ENCODE assay signal across 9 cellular contexts in genomic region chr12:55929306-55929791, GRCh38. TPM values are rescaled to one million over a fixed set of nuclear protein-coding genes. Genes with fewer than 3 reads are reported as not detected.
DNase-seq lines count a peak whose midpoint lies in the region; ATAC-seq, FAIRE-seq and TF ChIP-seq lines count a peak whose summit lies in the region.
"Had no signal": no experiment of that assay in that cellular context is flagged by ENCODE, and none has a peak within 500 bp of the region (broad histone marks: within the 10 kb centered on the region; RNA-seq: fewer than 3 reads in every experiment).

No MANE protein-coding gene starts in this region.

- intact Hi-C loops in esophagus muscularis mucosa (cut with DNase I): loop anchor here (5.0 kb wide), 1 partner anchor 102 kb away; the partner anchor contains the start of gene DNAJC14

- FAIRE-seq in GM19239 (lab: Jason Lieb, UNC): peak; percentile 72

- H3K4me1 ChIP-seq in esophagus muscularis mucosa: peaks cover 41 to 77% (median 65%) of the 10 kb centered on the region in 4 donors

- TF ChIP-seq CTCF in esophagus muscularis mucosa (IDR thresholded peaks at IDR 0.05) (no peak), foreskin fibroblast (IDR thresholded peaks at IDR 0.05; ENCODE audit: low read depth, low read length) (no peak)

- no peaks in the 10 kb centered on the region for H3K9me3 ChIP-seq in esophagus muscularis mucosa
- H3K9me3 ChIP-seq: adrenal gland had no signal

- ATAC-seq in HG03442 (IDR thresholded peaks at IDR 0.05; ENCODE audit: unreplicated experiment): peak; percentile 27
- ATAC-seq in HG03045 (IDR thresholded peaks at IDR 0.05; ENCODE audit: unreplicated experiment): no peak

- no peak for TF ChIP-seq POLR2A in esophagus muscularis mucosa (IDR thresholded peaks at IDR 0.05; ENCODE audit: low read depth)

- DNase-seq in GM19239 (ENCODE audit: insufficient read length, low spot score) (peak; percentile 70), esophagus muscularis mucosa (ENCODE audit: extremely low spot score) (no peak), NCI-H526 (lab: John Stamatoyannopoulos, UW) (no peak), foreskin fibroblast (no peak)
- DNase-seq in activated CD4-positive, alpha-beta T cell treated with anti-CD3 and anti-CD28 coated beads, Interleukin-2, amount 50 U/mL, for 1 hour: peak; percentile 82
- peak; percentile 64 to 78 (median 74) for DNase-seq in stimulated activated CD4-positive, alpha-beta T cell treated with anti-CD3 and anti-CD28 coated beads, TNF-alpha, amount 100 ng/mL, for 1 hour (ENCODE audit: low read depth in 3 of 3, low spot score in 1 of 3)

- H3K27me3 ChIP-seq in esophagus muscularis mucosa: no peaks in the 10 kb centered on the region
- H3K27me3 ChIP-seq: adrenal gland had no signal

- no peaks in the 10 kb centered on the region for H3K36me3 ChIP-seq in esophagus muscularis mucosa
- H3K36me3 ChIP-seq: adrenal gland had no signal

- WGBS in esophagus muscularis mucosa: 57% methylated on average over 7 of the region's 8 CpGs

- peak overlapping the region; percentile 10 to 97 (median 94) for H3K27ac ChIP-seq in esophagus muscularis mucosa (replicated peaks in 1 of 4)

- no peak for TF ChIP-seq EP300 in esophagus muscularis mucosa (IDR thresholded peaks at IDR 0.05)

- H3K4me3 ChIP-seq in esophagus muscularis mucosa (no peak overlapping the region), foreskin fibroblast (ENCODE audit: low read depth in 1 of 2, low read length in 2 of 2) (no peak overlapping the region)
- H3K4me3 ChIP-seq: adrenal gland had no signal

RNA-seq across cellular contexts. Expression of gene DGKA, which starts 1.6 kb away (rescaled TPM):
- total RNA-seq in esophagus muscularis mucosa: 10 to 100 TPM; 18.7 to 39.7 (median 24.7) TPM

RNA-seq across cellular contexts. Expression of gene PYM1, which starts 1.7 kb away (rescaled TPM):
- total RNA-seq in esophagus muscularis mucosa: 10 to 100 TPM; 24.2 to 29.5 (median 26.7) TPM

RNA-seq across cellular contexts. Expression of gene PMEL, which starts 36.5 kb away (rescaled TPM):
- 1 to 10 TPM in 1 of 4 donors, under 1 TPM in 1, not detected in 2; 0.66 to 2.2 TPM for total RNA-seq in esophagus muscularis mucosa

RNA-seq across cellular contexts. Expression of gene CDK2, which starts 37.3 kb away (rescaled TPM):
- total RNA-seq in esophagus muscularis mucosa: 10 to 100 TPM; 35.3 to 84.9 (median 57.1) TPM

RNA-seq across cellular contexts. Expression of gene RAB5B, which starts 44.5 kb away (rescaled TPM):
- 100 to 1,000 TPM; 116 to 189 (median 138) TPM for total RNA-seq in esophagus muscularis mucosa

Comparison
In these comparisons a context has a peak if more than half of its experiments do, and no peak if none do; other contexts are left out.
1. DNase-seq: peak in GM19239 (single experiment), activated CD4-positive, alpha-beta T cell treated with anti-CD3 and anti-CD28 coated beads, Interleukin-2, amount 50 U/mL, for 1 hour (single experiment) and stimulated activated CD4-positive, alpha-beta T cell treated with anti-CD3 and anti-CD28 coated beads, TNF-alpha, amount 100 ng/mL, for 1 hour (3 of 3); none in esophagus muscularis mucosa (single experiment), NCI-H526 (0 of 2) and foreskin fibroblast (0 of 2).